In genomic region chr10:124614003-124614659, GRCh38 we compare ENCODE assay signal across 9 cellular contexts.
DNase-seq lines count a peak whose midpoint lies in the region; ATAC-seq and TF ChIP-seq lines count a peak whose summit lies in the region.
"Had no signal": no experiment of that assay in that cellular context is flagged by ENCODE, and none has a peak within 500 bp of the region (broad histone marks: within the 10 kb centered on the region; RNA-seq: fewer than 3 reads in every experiment).

No MANE protein-coding gene starts in this region.

- no peak overlapping the region for H3K4me3 ChIP-seq in BLaER1
- no peak overlapping the region for H3K4me3 ChIP-seq in PC-3 (ENCODE audit: low read length)
- H3K4me3 ChIP-seq in GM23338: no peak overlapping the region

- no peaks in the 10 kb centered on the region for H3K27me3 Mint-ChIP-seq in effector memory CD8-positive, alpha-beta T cell
- peaks cover 18% of the 10 kb centered on the region for H3K27me3 Mint-ChIP-seq in GM23338 (ENCODE audit: insufficient read depth, low read depth, poor library complexity)

- H3K36me3 ChIP-seq in BLaER1: no peaks in the 10 kb centered on the region
- no peaks in the 10 kb centered on the region for H3K36me3 ChIP-seq in PC-3 (ENCODE audit: low read depth, low read length)
- H3K36me3 ChIP-seq in GM23338 (ENCODE audit: insufficient read depth): no peaks in the 10 kb centered on the region

- H2AFZ ChIP-seq in PC-3 (ENCODE audit: low read length) (no peak overlapping the region), GM23338 (no peak overlapping the region)

- CTCF ChIA-PET in PC-3 (lab: Charles Lee): no interaction called here

- H3K79me2 ChIP-seq in PC-3 (ENCODE audit: low read length) (no peaks in the 10 kb centered on the region), GM23338 (replicated peaks; ENCODE audit: insufficient read depth) (no peaks in the 10 kb centered on the region)

- POLR2A ChIA-PET in PC-3 (lab: Charles Lee; ENCODE audit: unreplicated experiment): interaction anchor here (0.5 kb wide), 1 partner anchor 168 kb away, joined by 5 read pairs; no protein-coding TSS in a partner anchor

- peaks cover 56% of the 10 kb centered on the region for H3K36me3 Mint-ChIP-seq in effector memory CD8-positive, alpha-beta T cell (ENCODE audit: insufficient read depth)
- H3K36me3 Mint-ChIP-seq in GM23338 (ENCODE audit: low read depth): no peaks in the 10 kb centered on the region

- H3K9me3 ChIP-seq in BLaER1: no peaks in the 10 kb centered on the region
- H3K9me3 ChIP-seq in PC-3 (ENCODE audit: low read length): no peaks in the 10 kb centered on the region

- no peaks in the 10 kb centered on the region for H3K9me2 ChIP-seq in PC-3 (replicated peaks; ENCODE audit: low read length)
- no peaks in the 10 kb centered on the region for H3K9me2 ChIP-seq in GM23338 (ENCODE audit: insufficient read depth)

- peak overlapping the region; percentile 84 to 94 for H3K27ac Mint-ChIP-seq in effector memory CD8-positive, alpha-beta T cell
- no peak overlapping the region for H3K27ac Mint-ChIP-seq in GM23338

- H3F3A ChIP-seq in PC-3 (ENCODE audit: low read length, unreplicated experiment) (no peaks in the 10 kb centered on the region), GM23338 (replicated peaks; ENCODE audit: low read depth) (no peaks in the 10 kb centered on the region)

- H3K4me3 Mint-ChIP-seq in effector memory CD8-positive, alpha-beta T cell: peak overlapping the region; percentile 63 to 76
- no peak overlapping the region for H3K4me3 Mint-ChIP-seq in GM23338

- intact Hi-C loops in PC-3 (cut with micrococcal nuclease) (no loop called here), Right ventricle myocardium inferior (cut with DNase I) (no loop called here)

- BruUV-seq in PC-3 (replicated peaks; lab: Mats Ljungman, UMichigan): no TSS peak

- peaks cover 78% of the 10 kb centered on the region for H4K20me1 ChIP-seq in BLaER1
- no peaks in the 10 kb centered on the region for H4K20me1 ChIP-seq in PC-3 (ENCODE audit: low read length)
- H4K20me1 ChIP-seq in GM23338 (replicated peaks; ENCODE audit: insufficient read depth): no peaks in the 10 kb centered on the region

- H3K9me3 Mint-ChIP-seq in effector memory CD8-positive, alpha-beta T cell: no peaks in the 10 kb centered on the region
- H3K9me3 Mint-ChIP-seq in GM23338: no peaks in the 10 kb centered on the region

- peaks cover 60 to 67% of the 10 kb centered on the region in 2 donors for H3K4me1 Mint-ChIP-seq in effector memory CD8-positive, alpha-beta T cell (ENCODE audit: low read depth in 2 of 2)
- peaks cover 9% of the 10 kb centered on the region; the same call in 2 of the 3 replicates for H3K4me1 Mint-ChIP-seq in GM23338

- H3K4me2 ChIP-seq in BLaER1: peak overlapping the region; percentile 96
- H3K4me2 ChIP-seq in PC-3 (ENCODE audit: low read length): no peak overlapping the region
- H3K4me2 ChIP-seq in GM23338: no peak overlapping the region

- no peak for DNase-seq in effector memory CD8-positive, alpha-beta T cell
- DNase-seq in PC-3: no peak
- DNase-seq in GM23338 (ENCODE audit: low spot score): no peak
- no peak for DNase-seq in Right ventricle myocardium inferior (ENCODE audit: missing footprints)
- DNase-seq in ureter (ENCODE audit: low spot score): no peak

- H3K27ac ChIP-seq in BLaER1 (peak overlapping the region; percentile 58), PC-3 (ENCODE audit: low read length) (no peak overlapping the region), GM23338 (ENCODE audit: low read depth) (no peak overlapping the region)
- H3K27ac ChIP-seq: C4-2B had no signal

- TF ChIP-seq CTCF in PC-3 (conservative IDR thresholded peaks at IDR 0.05; ENCODE audit: low read depth, low read length) (no peak), GM23338 (conservative IDR thresholded peaks at IDR 0.05; ENCODE audit: low read depth in 2 of 2) (no peak)

- ATAC-seq in GM19395 (IDR thresholded peaks at IDR 0.05; ENCODE audit: unreplicated experiment) (peak; percentile 82), HG03432 (IDR thresholded peaks at IDR 0.05; ENCODE audit: unreplicated experiment) (peak; percentile 65), PC-3 (no peak), GM23338 (no peak), Right ventricle myocardium inferior (no peak)
- ATAC-seq in effector memory CD8-positive, alpha-beta T cell (replicated peaks): no peak

- H3K9ac ChIP-seq in BLaER1 (peak overlapping the region; percentile 55), PC-3 (ENCODE audit: low read length) (no peak overlapping the region)

- peaks cover 91% of the 10 kb centered on the region for H3K4me1 ChIP-seq in BLaER1
- H3K4me1 ChIP-seq in PC-3 (ENCODE audit: insufficient read depth, low read length): no peaks in the 10 kb centered on the region
- H3K4me1 ChIP-seq in GM23338 (ENCODE audit: insufficient read depth): no peaks in the 10 kb centered on the region

- H3K27me3 ChIP-seq in BLaER1 (no peaks in the 10 kb centered on the region), PC-3 (ENCODE audit: low read length) (no peaks in the 10 kb centered on the region), GM23338 (ENCODE audit: insufficient read depth) (no peaks in the 10 kb centered on the region)

TF ChIP-seq in GM23338, 12 proteins besides CTCF, POLR2A, EP300 and RAD21:
- TF ChIP-seq NANOG (IDR thresholded peaks at IDR 0.05; ENCODE audit: borderline replicate concordance): no peak
- no peak for TF ChIP-seq EZH2 (IDR thresholded peaks at IDR 0.05; ENCODE audit: low read depth, unreplicated experiment)
- TF ChIP-seq REST (IDR thresholded peaks at IDR 0.05; ENCODE audit: unreplicated experiment): no peak
- TF ChIP-seq ETS1 (IDR thresholded peaks at IDR 0.05): no peak
- no peak for TF ChIP-seq JUNB (IDR thresholded peaks at IDR 0.05; ENCODE audit: unreplicated experiment)
- no peak for TF ChIP-seq ZNF331 (CRISPR knock-in tag; IDR thresholded peaks at IDR 0.05; ENCODE audit: low read depth)
- TF ChIP-seq EZH2phosphoT487 (IDR thresholded peaks at IDR 0.05; ENCODE audit: unreplicated experiment): no peak
- no peak for TF ChIP-seq POLR2AphosphoS5 (IDR thresholded peaks at IDR 0.05; ENCODE audit: low read depth)

Comparison
In these comparisons a context has a peak if more than half of its experiments do, and no peak if none do; other contexts are left out.
1. ATAC-seq: peak in GM19395 (single experiment) and HG03432 (single experiment); none in effector memory CD8-positive, alpha-beta T cell (single experiment), PC-3 (single experiment), GM23338 (single experiment) and Right ventricle myocardium inferior (single experiment).